In genomic region chr11:16924826-16925494, GRCh38 we compare ENCODE assay signal across 8 cellular contexts.
DNase-seq lines count a peak whose midpoint lies in the region; ATAC-seq and TF ChIP-seq lines count a peak whose summit lies in the region.

No MANE protein-coding gene starts in this region.

- 1% methylated on average over 47 of the region's 47 CpGs for WGBS in HUES64
- WGBS in stomach, 5 donors, result 1 to 5% (median 2%) methylated on average over 28 to 47 of the region's 47 CpGs

- ATAC-seq in GM18517 (IDR thresholded peaks at IDR 0.05; ENCODE audit: unreplicated experiment), result peak; percentile 29

- TF ChIP-seq CTCF in 22Rv1 (IDR thresholded peaks at IDR 0.05) (no peak), cardiac fibroblast (IDR thresholded peaks at IDR 0.05; ENCODE audit: low read depth, low read length) (no peak), stomach (IDR thresholded peaks at IDR 0.05) (no peak)

- peak overlapping the region; percentile 58 for H3K27ac ChIP-seq in 22Rv1
- H3K27ac ChIP-seq in HUES64 (ENCODE audit: low read depth, low read length), result no peak overlapping the region
- peak overlapping the region; percentile 77 to 90 (median 86) for H3K27ac ChIP-seq in stomach

- H3K4me1 ChIP-seq in HUES64 (ENCODE audit: insufficient read depth, low read length), result peaks cover 25% of the 10 kb centered on the region
- peaks cover 27 to 65% (median 36%) of the 10 kb centered on the region in 4 donors for H3K4me1 ChIP-seq in stomach

- TF ChIP-seq EP300 in stomach (IDR thresholded peaks at IDR 0.05), result no peak

- H3K4me3 ChIP-seq in HUES64 (ENCODE audit: low read length) (peak overlapping the region; percentile 56), cardiac fibroblast (replicated peaks in 1 of 2; ENCODE audit: low read depth in 2 of 2, low read length in 2 of 2) (peak overlapping the region; percentile 41 to 46), stomach (peak overlapping the region; percentile 46 to 58 (median 49))

- H3K27me3 ChIP-seq in HUES64 (ENCODE audit: insufficient read depth, low read length) (peaks cover 69% of the 10 kb centered on the region), stomach (peaks cover 0 to 31% (median 14%) of the 10 kb centered on the region in 3 donors)

- peak overlapping the region; percentile 29 for H3K9ac ChIP-seq in HUES64 (ENCODE audit: low read depth, low read length)

- no peaks in the 10 kb centered on the region for H3K9me3 ChIP-seq in HUES64 (ENCODE audit: insufficient read depth, low read depth, low read length)
- no peaks in the 10 kb centered on the region for H3K9me3 ChIP-seq in stomach

- TF ChIP-seq POLR2A in stomach (IDR thresholded peaks at IDR 0.05), result no peak

- peak; percentile 32 to 53 for DNase-seq in cardiac fibroblast (ENCODE audit: low read depth in 2 of 2)
- peak; percentile 95 for DNase-seq in kidney tubule cell (ENCODE audit: low spot score)
- DNase-seq in stomach, result peak; percentile 86
- DNase-seq in cerebellar nuclear complex (lab: John Stamatoyannopoulos, UW), result no peak
- DNase-seq in KG1 (lab: John Stamatoyannopoulos, UW), result no peak

- H3K36me3 ChIP-seq in HUES64 (ENCODE audit: insufficient read depth, low read length) (no peaks in the 10 kb centered on the region), stomach (no peaks in the 10 kb centered on the region)

- intact Hi-C loops in stomach (cut with DNase I; ENCODE audit: low total_unique reads), result no loop called here

Comparison
In these comparisons a context has a peak if more than half of its experiments do, and no peak if none do; other contexts are left out.
1. DNase-seq: peak in cardiac fibroblast (2 of 2), kidney tubule cell (single experiment) and stomach (single experiment); none in cerebellar nuclear complex (0 of 2) and KG1 (single experiment).
2. Peak in every context shown above with its lines, with median percentiles within 50 percentile points of each other: H3K4me3 ChIP-seq.